ENCODE assay signal across 15 cellular contexts in genomic region chr12:19402211-19402610, GRCh38.
"Had no signal": no experiment of that assay in that cellular context is flagged by ENCODE, and none has a peak within 500 bp of the region (broad histone marks: within the 10 kb centered on the region; RNA-seq: fewer than 3 reads in every experiment).

No MANE protein-coding gene starts in this region.

- H3K9me3 ChIP-seq: upper lobe of left lung had no signal

- H3K27me3 ChIP-seq: brain microvascular endothelial cell, upper lobe of left lung had no signal

- ATAC-seq: stimulated activated naive CD8-positive, alpha-beta T cell treated with anti-CD3 and anti-CD28 coated beads, Interleukin-15, Interleukin-2, amounts not matched to agents 100 U/mL and 50 U/mL, for 24 hours had no signal

- H3K27ac ChIP-seq: brain microvascular endothelial cell, parathyroid adenoma, upper lobe of left lung had no signal

- H3K9ac ChIP-seq: parathyroid adenoma had no signal

- H3K4me3 ChIP-seq: skin epidermis, upper lobe of left lung had no signal

- H3K36me3 ChIP-seq: brain microvascular endothelial cell, upper lobe of left lung had no signal

- FAIRE-seq: TTC549 had no signal

- H3K4me1 ChIP-seq: parathyroid adenoma had no signal

- H2AFZ ChIP-seq: parathyroid adenoma had no signal

- DNase-seq: activated B cell treated with CpG ODN at 0.5 μM for 24 hours; activated CD4-positive, alpha-beta T cell treated with anti-CD3 and anti-CD28 coated beads for 48 hours; activated CD8-positive, alpha-beta memory T cell treated with anti-CD3 and anti-CD28 coated beads, Interleukin-2, amount 50 U/mL, for 48 hours; activated gamma-delta T cell treated with Interleukin-2 at 50 U/mL for 16 hours; effector CD8-positive, alpha-beta T cell; midbrain; retina; stimulated activated CD4-positive, alpha-beta T cell treated with anti-CD3 and anti-CD28 coated beads, Interleukin-4, amount 100 ng/mL, for 24 hours; stimulated activated naive CD8-positive, alpha-beta T cell treated with anti-CD3 and anti-CD28 coated beads, Interleukin-15, Interleukin-2, amounts not matched to agents 100 U/mL and 50 U/mL, for 24 hours; T-helper 2 cell; upper lobe of left lung had no signal
